ENCODE assay signal across 8 cellular contexts in genomic region chr1:214777364-214777763, GRCh38.
"Had no signal": no experiment of that assay in that cellular context is flagged by ENCODE, and none has a peak within 500 bp of the region (broad histone marks: within the 10 kb centered on the region; RNA-seq: fewer than 3 reads in every experiment).

No MANE protein-coding gene starts in this region.

- DNase-seq: GDM1, GF-D8 had no signal

- H3K4me3 ChIP-seq: GM12878 had no signal

- FAIRE-seq: G401.6, GM12878, GM12891, GM12892, GM18507, GM19239 had no signal

- ATAC-seq: GM12878 had no signal
